8 cellular contexts compared by ENCODE assay signal in the genomic region with DNA sequence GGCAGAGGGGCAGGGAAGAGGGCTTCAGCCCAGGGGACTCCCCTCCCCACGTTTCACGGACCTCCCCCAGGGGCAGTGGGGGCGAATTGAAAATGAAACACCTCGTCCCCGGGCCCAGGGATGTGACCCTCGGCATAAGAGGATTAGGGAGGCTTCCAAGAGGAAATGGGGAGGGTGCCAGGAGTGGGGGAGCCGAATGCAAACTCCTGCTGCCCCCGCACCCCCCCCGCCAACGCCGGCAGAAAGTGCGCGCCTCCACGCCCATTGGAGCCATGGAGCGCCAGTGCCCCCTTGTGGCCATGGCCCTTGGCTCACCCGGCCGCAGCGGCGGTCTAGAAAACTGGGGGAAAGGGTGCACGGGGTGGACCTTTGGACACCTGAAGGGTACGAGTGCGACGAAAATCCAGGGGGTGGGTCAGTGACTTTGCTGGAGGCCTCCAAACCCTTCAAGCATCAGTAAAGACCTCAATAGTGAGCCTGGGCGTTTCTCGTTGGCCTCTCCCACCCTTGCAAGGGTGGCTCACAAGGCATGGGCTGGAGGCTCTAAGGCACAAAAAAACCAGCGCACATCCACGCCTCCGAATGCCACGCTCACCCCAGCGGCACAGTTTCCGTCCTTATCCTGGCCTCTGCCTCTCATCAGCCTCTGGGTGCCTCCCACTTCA.
DNase-seq lines count a peak whose midpoint lies in the region; ATAC-seq, FAIRE-seq and TF ChIP-seq lines count a peak whose summit lies in the region.

No MANE protein-coding gene starts in this region.

- CTCF ChIA-PET in activated B cell treated with CpG ODN at 0.5 μM for 24 hours (lab: Charles Lee), result interaction anchor here (0.8 to 3.2 kb wide), 3 partner anchors 123 to 463 kb away, joined by 3 to 16 read pairs (median 4); a partner anchor contains a TSS

- H3K4me3 ChIP-seq in Jurkat, Clone E6-1 (ENCODE audit: low read length), result no peak overlapping the region

- peak; percentile 79 for DNase-seq in GM12892 (ENCODE audit: insufficient read length)
- DNase-seq in Jurkat, Clone E6-1 (ENCODE audit: low read depth, low spot score), result peak; percentile 3
- peak; percentile 42 for DNase-seq in activated B cell treated with CpG ODN at 0.5 μM for 24 hours
- DNase-seq in central memory CD4-positive, alpha-beta T cell, result peak; percentile 30
- DNase-seq in kidney tubule cell (ENCODE audit: low spot score), result peak; percentile 23
- DNase-seq in stimulated activated CD4-positive, alpha-beta T cell treated with anti-CD3 and anti-CD28 coated beads, Interleukin-1b, Interleukin-23, amount 100 ng/mL, for 48 hours, result peak; percentile 34

- no peak overlapping the region for H3K27ac ChIP-seq in 22Rv1

- H3K27ac Mint-ChIP-seq in activated B cell treated with CpG ODN at 0.5 μM for 24 hours, result no peak overlapping the region

- peak overlapping the region; percentile 52 for H3K4me3 Mint-ChIP-seq in activated B cell treated with CpG ODN at 0.5 μM for 24 hours

- FAIRE-seq in GM12892 (lab: Jason Lieb, UNC), result peak; percentile 92

- H3K27me3 Mint-ChIP-seq in activated B cell treated with CpG ODN at 0.5 μM for 24 hours, result no peaks in the 10 kb centered on the region

- no peaks in the 10 kb centered on the region for H3K36me3 Mint-ChIP-seq in activated B cell treated with CpG ODN at 0.5 μM for 24 hours (ENCODE audit: low read depth)

- H3K9me3 Mint-ChIP-seq in activated B cell treated with CpG ODN at 0.5 μM for 24 hours, result no peaks in the 10 kb centered on the region

- peaks cover 2% of the 10 kb centered on the region for H3K4me1 Mint-ChIP-seq in activated B cell treated with CpG ODN at 0.5 μM for 24 hours

- intact Hi-C loops in activated B cell treated with CpG ODN at 0.5 μM for 24 hours (cut with micrococcal nuclease), result loop anchor here (1.0 to 5.0 kb wide), 3 partner anchors 128 to 774 kb away; no protein-coding TSS in a partner anchor

- POLR2A ChIA-PET in activated B cell treated with CpG ODN at 0.5 μM for 24 hours (lab: Charles Lee), result no interaction called here

- peak; percentile 85 for TF ChIP-seq CTCF in 22Rv1 (IDR thresholded peaks at IDR 0.05)
- TF ChIP-seq CTCF in activated B cell treated with CpG ODN at 0.5 μM for 24 hours (IDR thresholded peaks at IDR 0.05), result no peak

- ATAC-seq in activated B cell treated with CpG ODN at 0.5 μM for 24 hours (ENCODE audit: low read depth), result peak; percentile 54
- no peak for ATAC-seq in GM18519 (IDR thresholded peaks at IDR 0.05; ENCODE audit: low FRiP score, unreplicated experiment)

- TF ChIP-seq POLR2A in GM12892 (IDR thresholded peaks at IDR 0.05; ENCODE audit: low read depth, low read length), result no peak

Comparison
In these comparisons a context has a peak if more than half of its experiments do, and no peak if none do; other contexts are left out.
1. DNase-seq: peak in every context shown above with its lines; median percentile 79 in GM12892; 42 in activated B cell treated with CpG ODN at 0.5 μM for 24 hours; 34 in stimulated activated CD4-positive, alpha-beta T cell treated with anti-CD3 and anti-CD28 coated beads, Interleukin-1b, Interleukin-23, amount 100 ng/mL, for 48 hours; 30 in central memory CD4-positive, alpha-beta T cell; 23 in kidney tubule cell; 3 in Jurkat, Clone E6-1.